In the genomic region with DNA sequence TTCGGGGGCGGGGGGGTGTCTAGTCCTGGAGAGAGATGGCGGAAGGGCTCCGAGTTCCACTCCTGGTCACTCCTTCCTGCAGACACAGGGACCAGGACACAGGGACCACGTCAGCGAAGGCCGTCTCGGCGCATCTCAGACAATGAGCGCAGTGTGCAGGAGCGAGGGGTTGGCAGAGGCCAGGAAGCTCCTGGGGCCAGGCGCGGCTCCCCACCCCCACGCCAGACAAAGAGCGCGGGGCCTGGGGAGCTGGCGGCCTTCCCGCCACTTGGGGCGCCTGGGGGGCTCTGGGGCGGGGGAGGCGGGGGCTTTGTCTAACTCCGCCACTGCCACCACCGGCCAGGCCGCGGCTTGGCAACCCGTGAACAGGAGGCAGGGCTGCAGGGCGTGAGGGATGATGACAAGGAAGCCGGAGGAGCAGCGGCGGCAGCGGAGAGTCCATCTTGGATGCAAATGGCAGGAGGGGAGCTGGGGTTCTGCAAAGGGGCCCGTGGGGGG, we compare ENCODE assay signal across 8 cellular contexts. TPM values are rescaled to one million over a fixed set of nuclear protein-coding genes. Genes with fewer than 3 reads are reported as not detected.
DNase-seq lines count a peak whose midpoint lies in the region; ATAC-seq and TF ChIP-seq lines count a peak whose summit lies in the region.

No MANE protein-coding gene starts in this region.

- no TSS peak for BruUV-seq in OCI-LY7 (replicated peaks; lab: Mats Ljungman, UMichigan)

- ATAC-seq in left ventricle myocardium superior (peak; percentile 67), HG02759 (IDR thresholded peaks at IDR 0.05; ENCODE audit: unreplicated experiment) (no peak)

- H3K9me3 ChIP-seq in OCI-LY7 (ENCODE audit: low read length): no peaks in the 10 kb centered on the region
- H3K9me3 ChIP-seq in ovary: no peaks in the 10 kb centered on the region

- peaks cover 11% of the 10 kb centered on the region; the same call in 1 of the 2 replicates for H3K79me2 ChIP-seq in OCI-LY7 (ENCODE audit: insufficient read depth, low read depth, low read length)

- H3K4me1 ChIP-seq in OCI-LY7 (ENCODE audit: insufficient read depth, low read length, poor library complexity, severe bottlenecking) (peaks cover 21% of the 10 kb centered on the region), ovary (ENCODE audit: insufficient read depth) (peaks cover 9% of the 10 kb centered on the region)

- TF ChIP-seq CTCF in OCI-LY7 (conservative IDR thresholded peaks at IDR 0.05; ENCODE audit: low read length): peak; percentile 50
- no peak for TF ChIP-seq CTCF in ovary (IDR thresholded peaks at IDR 0.05)

- H3K27me3 ChIP-seq in ovary: no peaks in the 10 kb centered on the region

- intact Hi-C loops in OCI-LY7 (cut with micrococcal nuclease; ENCODE audit: unreplicated experiment) (no loop called here), left ventricle myocardium superior (cut with micrococcal nuclease) (no loop called here), ovary (cut with DNase I) (loop anchor here in 1 of 4 donors (10.0 kb wide), 2 partner anchors 85 to 335 kb away; a partner anchor contains a TSS)

- TF ChIP-seq EP300 in ovary (IDR thresholded peaks at IDR 0.05): no peak

- WGBS in ovary, 3 donors: 5 to 8% (median 6%) methylated on average over 28 to 32 of the region's 32 CpGs

- H3K9me2 ChIP-seq in OCI-LY7 (ENCODE audit: insufficient read depth, low read length): no peaks in the 10 kb centered on the region

- POLR2A ChIA-PET in OCI-LY7 (lab: Charles Lee): interaction anchor here (0.6 to 1.5 kb wide), 4 partner anchors 9 to 329 kb away, joined by 3 to 7 read pairs (median 4); a partner anchor contains a TSS

- CTCF ChIA-PET in OCI-LY7 (lab: Charles Lee; ENCODE audit: unreplicated experiment): interaction anchor here (0.5 to 0.6 kb wide), 2 partner anchors 233 to 388 kb away, joined by 3 read pairs; no protein-coding TSS in a partner anchor

- H3K4me3 ChIP-seq in OCI-LY7 (ENCODE audit: low read depth, low read length, poor library complexity, severe bottlenecking) (peak overlapping the region; percentile 77), ovary (peak overlapping the region; percentile 69)

- TF ChIP-seq POLR2A in ovary (IDR thresholded peaks at IDR 0.05): no peak

- peak overlapping the region; percentile 80 for H3K4me2 ChIP-seq in OCI-LY7 (ENCODE audit: low read length)

- H3K27ac ChIP-seq in OCI-LY7 (ENCODE audit: low read depth, low read length, poor library complexity, severe bottlenecking) (peak overlapping the region; percentile 27), ovary (peak overlapping the region in 1 of 2 donors; percentile 79)

- H3K36me3 ChIP-seq in OCI-LY7 (ENCODE audit: insufficient read depth, low read length) (peaks cover 10% of the 10 kb centered on the region; the same call in 1 of the 2 replicates), ovary (no peaks in the 10 kb centered on the region)

- H2AFZ ChIP-seq in OCI-LY7 (ENCODE audit: low read length): peak overlapping the region; percentile 34; the same call in 1 of the 2 replicates

- DNase-seq in NCI-H748 (lab: John Stamatoyannopoulos, UW; ENCODE audit: unreplicated experiment) (peak; percentile 26), NCI-H748 treated with DMSO at 0.1 percent for 48 hours (lab: John Stamatoyannopoulos, UW) (no peak), OCI-LY7 (ENCODE audit: low spot score) (peak; percentile 70), astrocyte of the hippocampus (ENCODE audit: low read depth, low spot score) (peak; percentile 92), left ventricle myocardium superior (peak; percentile 80), ovary (peak; percentile 49 to 77 (median 66)), SIG-M5 (lab: John Stamatoyannopoulos, UW) (no peak)

- H4K20me1 ChIP-seq in OCI-LY7 (ENCODE audit: insufficient read depth, low read length): no peaks in the 10 kb centered on the region

RNA-seq across cellular contexts. Expression of a gene that starts 2.2 kb away (rescaled TPM):
- 50.7 and 65.2 TPM in 2 replicates for total RNA-seq in OCI-LY7 (2014; rRNA removed; shearing (Covaris generic))
- 56.3 and 57.3 TPM in 2 replicates for total RNA-seq in OCI-LY7 (2022)
- total RNA-seq in left ventricle myocardium superior: 73.1 TPM
- 10 to 100 TPM; 34.5 to 93.1 (median 69.0) TPM for total RNA-seq in ovary
- 100 to 1,000 TPM in 1 of 2 donors, 10 to 100 TPM in 1; 71.1 to 144 TPM for polyA plus RNA-seq in ovary

RNA-seq across cellular contexts. Expression of a gene that starts 36.2 kb away (rescaled TPM):
- total RNA-seq in OCI-LY7 (2014; rRNA removed; shearing (Covaris generic)): 30.1 and 35.5 TPM in 2 replicates
- total RNA-seq in OCI-LY7 (2022): 32.8 and 34.4 TPM in 2 replicates
- total RNA-seq in left ventricle myocardium superior: 9.6 TPM
- total RNA-seq in ovary: 10 to 100 TPM; 13.4 to 21.2 (median 17.3) TPM
- 10 to 100 TPM; 17.5 to 20.0 TPM for polyA plus RNA-seq in ovary

RNA-seq across cellular contexts. Expression of a gene that starts 36.5 kb away (rescaled TPM):
- 136 and 166 TPM in 2 replicates for total RNA-seq in OCI-LY7 (2014; rRNA removed; shearing (Covaris generic))
- total RNA-seq in OCI-LY7 (2022) (88.3 and 102 TPM in 2 replicates), left ventricle myocardium superior (27.7 TPM), ovary (10 to 100 TPM; 14.2 to 28.4 (median 21.9) TPM)
- polyA plus RNA-seq in ovary: 1 to 10 TPM; 4.2 to 8.7 TPM

Comparison
In these comparisons a context has a peak if more than half of its experiments do, and no peak if none do; other contexts are left out.
1. DNase-seq: peak in NCI-H748 (single experiment), OCI-LY7 (single experiment), astrocyte of the hippocampus (single experiment), left ventricle myocardium superior (single experiment) and ovary (5 of 5); none in NCI-H748 treated with DMSO at 0.1 percent for 48 hours (single experiment) and SIG-M5 (single experiment).